ENCODE assay signal across 17 cellular contexts in the genomic region with DNA sequence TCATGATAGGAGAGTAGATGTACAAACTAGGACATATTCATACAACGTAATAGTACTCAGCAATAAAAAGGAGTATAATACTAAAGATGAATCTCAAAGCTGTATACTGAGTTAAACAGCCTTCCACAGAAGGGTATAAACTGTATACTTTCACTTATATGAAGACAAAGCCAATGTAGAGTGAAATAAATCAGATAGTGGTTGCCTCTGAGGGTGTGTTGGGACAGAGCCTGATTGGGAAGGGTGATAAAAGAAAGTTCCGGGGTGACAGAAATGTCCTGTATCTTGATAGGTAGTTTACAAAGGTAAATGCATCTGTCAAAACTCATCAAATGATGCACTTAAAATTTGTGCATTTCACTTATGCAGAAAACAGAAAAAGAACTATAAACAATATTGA.
DNase-seq lines count a peak whose midpoint lies in the region; ATAC-seq and TF ChIP-seq lines count a peak whose summit lies in the region.
"Had no signal": no experiment of that assay in that cellular context is flagged by ENCODE, and none has a peak within 500 bp of the region (broad histone marks: within the 10 kb centered on the region; RNA-seq: fewer than 3 reads in every experiment).

No MANE protein-coding gene starts in this region.

- POLR2A ChIA-PET in activated B cell treated with CpG ODN at 0.5 μM for 24 hours (lab: Charles Lee): no interaction called here

- ATAC-seq in activated B cell treated with CpG ODN at 0.5 μM for 24 hours (ENCODE audit: low read depth) (no peak), HG03442 (IDR thresholded peaks at IDR 0.05; ENCODE audit: unreplicated experiment) (no peak)
- peak; percentile 34 for ATAC-seq in effector memory CD8-positive, alpha-beta T cell (replicated peaks)

- H3K27ac ChIP-seq in temporal lobe (ENCODE audit: low read depth, low read length): peak overlapping the region; percentile 51

- no peak for TF ChIP-seq CTCF in activated B cell treated with CpG ODN at 0.5 μM for 24 hours (IDR thresholded peaks at IDR 0.05)

- peaks cover 66% of the 10 kb centered on the region for H3K36me3 Mint-ChIP-seq in activated T-cell treated with anti-CD3 and anti-CD28 coated beads, Interleukin-2, amount 50 U/mL, for 24 hours (ENCODE audit: low read depth)
- peaks cover 49% of the 10 kb centered on the region for H3K36me3 Mint-ChIP-seq in activated B cell treated with CpG ODN at 0.5 μM for 24 hours (ENCODE audit: low read depth)
- H3K36me3 Mint-ChIP-seq in effector memory CD8-positive, alpha-beta T cell (ENCODE audit: insufficient read depth): peaks cover 10% of the 10 kb centered on the region

- DNase-seq in activated T-cell treated with anti-CD3 and anti-CD28 coated beads, Interleukin-2, amount 50 U/mL, for 24 hours: no peak
- DNase-seq in activated T-cell treated with anti-CD3 and anti-CD28 coated beads for 4 hours (no peak), activated B cell treated with CpG ODN at 0.5 μM for 24 hours (no peak), DMS53 (lab: John Stamatoyannopoulos, UW) (no peak), inferior parietal cortex (ENCODE audit: extremely low spot score) (no peak)
- DNase-seq in effector memory CD8-positive, alpha-beta T cell: no peak
- DNase-seq: ACHN, aorta, foreskin fibroblast, KBM-7, NCI-H1048, NCI-H2081 treated with DMSO at 0.1 percent for 48 hours, NCI-H526, SHP77 treated with DMSO at 0.1 percent for 48 hours, trophoblast cell had no signal

- intact Hi-C loops in activated B cell treated with CpG ODN at 0.5 μM for 24 hours (cut with micrococcal nuclease): no loop called here

- CTCF ChIA-PET in activated B cell treated with CpG ODN at 0.5 μM for 24 hours (lab: Charles Lee): no interaction called here

- peak overlapping the region; percentile 77 for H3K4me3 Mint-ChIP-seq in activated T-cell treated with anti-CD3 and anti-CD28 coated beads, Interleukin-2, amount 50 U/mL, for 24 hours
- H3K4me3 Mint-ChIP-seq in activated B cell treated with CpG ODN at 0.5 μM for 24 hours: no peak overlapping the region
- H3K4me3 Mint-ChIP-seq in effector memory CD8-positive, alpha-beta T cell: peak overlapping the region; percentile 68 to 82

- H3K27me3 Mint-ChIP-seq in activated T-cell treated with anti-CD3 and anti-CD28 coated beads, Interleukin-2, amount 50 U/mL, for 24 hours: no peaks in the 10 kb centered on the region
- H3K27me3 Mint-ChIP-seq in activated B cell treated with CpG ODN at 0.5 μM for 24 hours: no peaks in the 10 kb centered on the region
- H3K27me3 Mint-ChIP-seq in effector memory CD8-positive, alpha-beta T cell: no peaks in the 10 kb centered on the region

- H3K4me1 Mint-ChIP-seq in activated T-cell treated with anti-CD3 and anti-CD28 coated beads, Interleukin-2, amount 50 U/mL, for 24 hours (ENCODE audit: low read depth): peaks cover 64% of the 10 kb centered on the region
- H3K4me1 Mint-ChIP-seq in activated B cell treated with CpG ODN at 0.5 μM for 24 hours: peaks cover 29% of the 10 kb centered on the region
- peaks cover 40 to 60% of the 10 kb centered on the region in 2 donors for H3K4me1 Mint-ChIP-seq in effector memory CD8-positive, alpha-beta T cell (ENCODE audit: low read depth in 2 of 2)

- H3K9me3 Mint-ChIP-seq in activated T-cell treated with anti-CD3 and anti-CD28 coated beads, Interleukin-2, amount 50 U/mL, for 24 hours: peaks cover 2% of the 10 kb centered on the region
- peaks cover 3% of the 10 kb centered on the region for H3K9me3 Mint-ChIP-seq in activated B cell treated with CpG ODN at 0.5 μM for 24 hours
- no peaks in the 10 kb centered on the region for H3K9me3 Mint-ChIP-seq in effector memory CD8-positive, alpha-beta T cell

- H3K27ac Mint-ChIP-seq in activated T-cell treated with anti-CD3 and anti-CD28 coated beads, Interleukin-2, amount 50 U/mL, for 24 hours: peak overlapping the region; percentile 95
- H3K27ac Mint-ChIP-seq in activated B cell treated with CpG ODN at 0.5 μM for 24 hours: peak overlapping the region; percentile 46
- peak overlapping the region; percentile 97 to 100 for H3K27ac Mint-ChIP-seq in effector memory CD8-positive, alpha-beta T cell

Comparison
In these comparisons a context has a peak if more than half of its experiments do, and no peak if none do; other contexts are left out.
1. H3K27ac Mint-ChIP-seq: peak in every context shown above with its lines; median percentile 98 in effector memory CD8-positive, alpha-beta T cell; 95 in activated T-cell treated with anti-CD3 and anti-CD28 coated beads, Interleukin-2, amount 50 U/mL, for 24 hours; 46 in activated B cell treated with CpG ODN at 0.5 μM for 24 hours.